In genomic region chr1:78690516-78690915, GRCh38 we compare ENCODE assay signal across 18 cellular contexts. TPM values are rescaled to one million over a fixed set of nuclear protein-coding genes. Genes with fewer than 3 reads are reported as not detected.
"Had no signal": no experiment of that assay in that cellular context is flagged by ENCODE, and none has a peak within 500 bp of the region (broad histone marks: within the 10 kb centered on the region; RNA-seq: fewer than 3 reads in every experiment).

No MANE protein-coding gene starts in this region.

- H3K27me3 ChIP-seq: esophagus muscularis mucosa, pancreas, right lobe of liver, tibial nerve, upper lobe of left lung had no signal

- H3K36me3 ChIP-seq: esophagus muscularis mucosa, pancreas, right lobe of liver, thoracic aorta, tibial nerve, upper lobe of left lung had no signal

- H3K4me3 Mint-ChIP-seq: memory B cell; natural killer cell; stimulated activated naive B cell treated with anti-CD40 and anti-IgM and Interleukin-4, amounts not matched to agents 10 μg/mL and 1 μg/mL and 100 μg/mL, for 72 hours; stimulated activated naive CD8-positive, alpha-beta T cell treated with anti-CD3 and anti-CD28 coated beads, Interleukin-15, Interleukin-2, amounts not matched to agents 100 ng/mL and 50 ng/mL, for 24 hours had no signal

- H3K4me3 ChIP-seq: esophagus muscularis mucosa, lung, pancreas, right lobe of liver, thoracic aorta, tibial nerve, upper lobe of left lung had no signal

- H3K9me3 ChIP-seq: esophagus muscularis mucosa, pancreas, right lobe of liver, thoracic aorta, tibial nerve, upper lobe of left lung had no signal

- H3K27ac ChIP-seq: esophagus muscularis mucosa, pancreas, right lobe of liver, thoracic aorta, tibial nerve, upper lobe of left lung had no signal

- H3K4me1 ChIP-seq: pancreas, upper lobe of left lung had no signal

- DNase-seq: cortex of kidney; natural killer cell; occipital lobe; pancreas; right lobe of liver; small intestine; stimulated activated CD4-positive, alpha-beta T cell treated with anti-CD3 and anti-CD28 coated beads, Interleukin-15, amount 100 ng/mL, for 24 hours; stimulated activated CD4-positive, alpha-beta T cell treated with anti-CD3 and anti-CD28 coated beads, Interleukin-2, amount 100 ng/mL, for 48 hours; stimulated activated naive B cell treated with anti-CD40 and anti-IgM and Interleukin-4, amounts not matched to agents 10 μg/mL and 1 μg/mL and 100 μg/mL, for 72 hours; upper lobe of left lung had no signal

- H3K36me3 Mint-ChIP-seq: memory B cell; natural killer cell; stimulated activated naive B cell treated with anti-CD40 and anti-IgM and Interleukin-4, amounts not matched to agents 10 μg/mL and 1 μg/mL and 100 μg/mL, for 72 hours had no signal

- ATAC-seq: left lobe of liver; natural killer cell; pancreas; right lobe of liver; stimulated activated naive B cell treated with anti-CD40 and anti-IgM and Interleukin-4, amounts not matched to agents 10 μg/mL and 1 μg/mL and 100 μg/mL, for 72 hours had no signal

- H3K9me3 Mint-ChIP-seq: memory B cell; natural killer cell; stimulated activated naive B cell treated with anti-CD40 and anti-IgM and Interleukin-4, amounts not matched to agents 10 μg/mL and 1 μg/mL and 100 μg/mL, for 72 hours; stimulated activated naive CD8-positive, alpha-beta T cell treated with anti-CD3 and anti-CD28 coated beads, Interleukin-15, Interleukin-2, amounts not matched to agents 100 ng/mL and 50 ng/mL, for 24 hours had no signal

- H3K27ac Mint-ChIP-seq: memory B cell; natural killer cell; stimulated activated naive B cell treated with anti-CD40 and anti-IgM and Interleukin-4, amounts not matched to agents 10 μg/mL and 1 μg/mL and 100 μg/mL, for 72 hours; stimulated activated naive CD8-positive, alpha-beta T cell treated with anti-CD3 and anti-CD28 coated beads, Interleukin-15, Interleukin-2, amounts not matched to agents 100 ng/mL and 50 ng/mL, for 24 hours had no signal

- H3K4me1 Mint-ChIP-seq: memory B cell; natural killer cell; stimulated activated naive B cell treated with anti-CD40 and anti-IgM and Interleukin-4, amounts not matched to agents 10 μg/mL and 1 μg/mL and 100 μg/mL, for 72 hours had no signal

RNA-seq across cellular contexts. Expression of gene IFI44, which starts 40.9 kb away (rescaled TPM):
- polyA plus RNA-seq: neural cell had no signal
